Comparison of ENCODE assay signal across 1 cellular context in the genomic region with DNA sequence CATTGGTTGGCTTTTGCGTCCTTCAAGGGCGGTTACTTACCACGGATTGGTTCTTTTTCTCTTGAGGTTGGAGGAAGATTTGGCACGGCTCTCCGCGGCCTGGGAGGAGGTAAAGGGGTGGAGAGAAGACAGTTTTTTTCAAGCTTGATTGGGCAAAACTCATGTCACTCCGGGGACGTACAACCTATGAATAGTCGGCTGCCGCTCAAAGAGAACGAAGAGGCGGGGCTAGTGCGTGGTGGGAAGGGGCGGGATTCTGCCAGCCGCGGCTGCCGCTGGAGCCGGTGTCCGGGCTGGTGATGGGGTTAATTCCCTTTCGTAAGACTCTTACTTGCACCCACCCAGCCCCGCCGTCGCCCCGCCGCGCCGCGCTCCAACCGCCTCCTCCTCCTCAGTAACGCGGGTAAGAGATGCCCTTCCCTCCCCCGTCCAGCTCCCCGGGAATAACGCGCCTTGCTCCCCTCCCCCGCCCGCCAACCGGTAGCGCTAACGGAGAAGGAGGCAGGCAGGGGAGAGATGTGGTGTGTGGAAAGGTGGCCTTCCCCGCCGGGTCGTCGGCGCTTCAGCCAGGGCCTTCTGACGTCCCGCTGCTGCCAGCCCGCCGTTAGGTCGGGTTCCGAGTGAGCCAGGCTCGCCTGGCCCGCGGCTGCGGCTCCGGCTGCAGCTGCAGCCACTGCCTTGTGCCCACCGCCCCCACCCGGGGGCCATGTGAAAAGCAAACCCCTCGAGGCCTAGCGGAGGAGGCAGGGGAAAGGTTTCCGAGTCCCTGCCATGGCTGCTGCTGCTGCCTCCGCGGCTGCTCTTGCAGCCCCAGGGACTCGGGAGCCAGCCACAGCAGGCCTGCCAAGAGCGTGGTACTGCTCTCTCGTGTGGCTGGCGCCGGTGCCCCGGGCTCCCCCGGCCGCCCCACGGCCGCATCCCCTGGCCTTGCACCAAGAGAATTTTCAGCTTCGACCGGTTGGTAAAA.
TF ChIP-seq lines count a peak whose summit lies in the region.

A gene (plus strand): TSS at position 254 of the 967 bp plus-strand sequence. CDS start 73,362 bp downstream, outside the sequence.

TF ChIP-seq in HEK293, 187 proteins besides CTCF, POLR2A, EP300 and RAD21 (continued from another document and continues in another):
- TF ChIP-seq, protein P1, sequence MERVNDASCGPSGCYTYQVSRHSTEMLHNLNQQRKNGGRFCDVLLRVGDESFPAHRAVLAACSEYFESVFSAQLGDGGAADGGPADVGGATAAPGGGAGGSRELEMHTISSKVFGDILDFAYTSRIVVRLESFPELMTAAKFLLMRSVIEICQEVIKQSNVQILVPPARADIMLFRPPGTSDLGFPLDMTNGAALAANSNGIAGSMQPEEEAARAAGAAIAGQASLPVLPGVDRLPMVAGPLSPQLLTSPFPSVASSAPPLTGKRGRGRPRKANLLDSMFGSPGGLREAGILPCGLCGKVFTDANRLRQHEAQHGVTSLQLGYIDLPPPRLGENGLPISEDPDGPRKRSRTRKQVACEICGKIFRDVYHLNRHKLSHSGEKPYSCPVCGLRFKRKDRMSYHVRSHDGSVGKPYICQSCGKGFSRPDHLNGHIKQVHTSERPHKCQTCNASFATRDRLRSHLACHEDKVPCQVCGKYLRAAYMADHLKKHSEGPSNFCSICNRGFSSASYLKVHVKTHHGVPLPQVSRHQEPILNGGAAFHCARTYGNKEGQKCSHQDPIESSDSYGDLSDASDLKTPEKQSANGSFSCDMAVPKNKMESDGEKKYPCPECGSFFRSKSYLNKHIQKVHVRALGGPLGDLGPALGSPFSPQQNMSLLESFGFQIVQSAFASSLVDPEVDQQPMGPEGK (tag by site-specific recombination; IDR thresholded peaks at IDR 0.05) = peak; percentile 76
- TF ChIP-seq, protein P2, sequence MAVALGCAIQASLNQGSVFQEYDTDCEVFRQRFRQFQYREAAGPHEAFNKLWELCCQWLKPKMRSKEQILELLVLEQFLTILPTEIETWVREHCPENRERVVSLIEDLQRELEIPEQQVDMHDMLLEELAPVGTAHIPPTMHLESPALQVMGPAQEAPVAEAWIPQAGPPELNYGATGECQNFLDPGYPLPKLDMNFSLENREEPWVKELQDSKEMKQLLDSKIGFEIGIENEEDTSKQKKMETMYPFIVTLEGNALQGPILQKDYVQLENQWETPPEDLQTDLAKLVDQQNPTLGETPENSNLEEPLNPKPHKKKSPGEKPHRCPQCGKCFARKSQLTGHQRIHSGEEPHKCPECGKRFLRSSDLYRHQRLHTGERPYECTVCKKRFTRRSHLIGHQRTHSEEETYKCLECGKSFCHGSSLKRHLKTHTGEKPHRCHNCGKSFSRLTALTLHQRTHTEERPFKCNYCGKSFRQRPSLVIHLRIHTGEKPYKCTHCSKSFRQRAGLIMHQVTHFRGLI (tag by site-specific recombination; IDR thresholded peaks at IDR 0.05) = no peak
- no peak for TF ChIP-seq ZNF311 (tag by site-specific recombination; IDR thresholded peaks at IDR 0.05; ENCODE audit: borderline replicate concordance)
- no peak for TF ChIP-seq GLIS1 (tag by site-specific recombination; IDR thresholded peaks at IDR 0.05)
- TF ChIP-seq ZNF776 (tag by site-specific recombination; IDR thresholded peaks at IDR 0.05; ENCODE audit: borderline replicate concordance) = no peak
- TF ChIP-seq, protein P3, sequence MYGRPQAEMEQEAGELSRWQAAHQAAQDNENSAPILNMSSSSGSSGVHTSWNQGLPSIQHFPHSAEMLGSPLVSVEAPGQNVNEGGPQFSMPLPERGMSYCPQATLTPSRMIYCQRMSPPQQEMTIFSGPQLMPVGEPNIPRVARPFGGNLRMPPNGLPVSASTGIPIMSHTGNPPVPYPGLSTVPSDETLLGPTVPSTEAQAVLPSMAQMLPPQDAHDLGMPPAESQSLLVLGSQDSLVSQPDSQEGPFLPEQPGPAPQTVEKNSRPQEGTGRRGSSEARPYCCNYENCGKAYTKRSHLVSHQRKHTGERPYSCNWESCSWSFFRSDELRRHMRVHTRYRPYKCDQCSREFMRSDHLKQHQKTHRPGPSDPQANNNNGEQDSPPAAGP (tag by site-specific recombination; IDR thresholded peaks at IDR 0.05) = peak; percentile 24; the same call in 1 of the 2 replicates
- TF ChIP-seq, protein P4, sequence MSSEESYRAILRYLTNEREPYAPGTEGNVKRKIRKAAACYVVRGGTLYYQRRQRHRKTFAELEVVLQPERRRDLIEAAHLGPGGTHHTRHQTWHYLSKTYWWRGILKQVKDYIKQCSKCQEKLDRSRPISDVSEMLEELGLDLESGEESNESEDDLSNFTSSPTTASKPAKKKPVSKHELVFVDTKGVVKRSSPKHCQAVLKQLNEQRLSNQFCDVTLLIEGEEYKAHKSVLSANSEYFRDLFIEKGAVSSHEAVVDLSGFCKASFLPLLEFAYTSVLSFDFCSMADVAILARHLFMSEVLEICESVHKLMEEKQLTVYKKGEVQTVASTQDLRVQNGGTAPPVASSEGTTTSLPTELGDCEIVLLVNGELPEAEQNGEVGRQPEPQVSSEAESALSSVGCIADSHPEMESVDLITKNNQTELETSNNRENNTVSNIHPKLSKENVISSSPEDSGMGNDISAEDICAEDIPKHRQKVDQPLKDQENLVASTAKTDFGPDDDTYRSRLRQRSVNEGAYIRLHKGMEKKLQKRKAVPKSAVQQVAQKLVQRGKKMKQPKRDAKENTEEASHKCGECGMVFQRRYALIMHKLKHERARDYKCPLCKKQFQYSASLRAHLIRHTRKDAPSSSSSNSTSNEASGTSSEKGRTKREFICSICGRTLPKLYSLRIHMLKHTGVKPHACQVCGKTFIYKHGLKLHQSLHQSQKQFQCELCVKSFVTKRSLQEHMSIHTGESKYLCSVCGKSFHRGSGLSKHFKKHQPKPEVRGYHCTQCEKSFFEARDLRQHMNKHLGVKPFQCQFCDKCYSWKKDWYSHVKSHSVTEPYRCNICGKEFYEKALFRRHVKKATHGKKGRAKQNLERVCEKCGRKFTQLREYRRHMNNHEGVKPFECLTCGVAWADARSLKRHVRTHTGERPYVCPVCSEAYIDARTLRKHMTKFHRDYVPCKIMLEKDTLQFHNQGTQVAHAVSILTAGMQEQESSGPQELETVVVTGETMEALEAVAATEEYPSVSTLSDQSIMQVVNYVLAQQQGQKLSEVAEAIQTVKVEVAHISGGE (tag by site-specific recombination; conservative IDR thresholded peaks at IDR 0.05; ENCODE audit: low read depth) = peak; percentile 44; the same call in 1 of the 2 replicates
- no peak for TF ChIP-seq ZNF132 (tag by site-specific recombination; IDR thresholded peaks at IDR 0.05; ENCODE audit: borderline replicate concordance)
- TF ChIP-seq ZNF747 (tag by site-specific recombination; IDR thresholded peaks at IDR 0.05) = no peak
- TF ChIP-seq GLI4 (tag by site-specific recombination; IDR thresholded peaks at IDR 0.05) = 0 out of 2 replicates have a peak, but pooled peaks have one; percentile 31
- TF ChIP-seq ZNF623 (tag by site-specific recombination; IDR thresholded peaks at IDR 0.05) = no peak
- TF ChIP-seq, protein P5, sequence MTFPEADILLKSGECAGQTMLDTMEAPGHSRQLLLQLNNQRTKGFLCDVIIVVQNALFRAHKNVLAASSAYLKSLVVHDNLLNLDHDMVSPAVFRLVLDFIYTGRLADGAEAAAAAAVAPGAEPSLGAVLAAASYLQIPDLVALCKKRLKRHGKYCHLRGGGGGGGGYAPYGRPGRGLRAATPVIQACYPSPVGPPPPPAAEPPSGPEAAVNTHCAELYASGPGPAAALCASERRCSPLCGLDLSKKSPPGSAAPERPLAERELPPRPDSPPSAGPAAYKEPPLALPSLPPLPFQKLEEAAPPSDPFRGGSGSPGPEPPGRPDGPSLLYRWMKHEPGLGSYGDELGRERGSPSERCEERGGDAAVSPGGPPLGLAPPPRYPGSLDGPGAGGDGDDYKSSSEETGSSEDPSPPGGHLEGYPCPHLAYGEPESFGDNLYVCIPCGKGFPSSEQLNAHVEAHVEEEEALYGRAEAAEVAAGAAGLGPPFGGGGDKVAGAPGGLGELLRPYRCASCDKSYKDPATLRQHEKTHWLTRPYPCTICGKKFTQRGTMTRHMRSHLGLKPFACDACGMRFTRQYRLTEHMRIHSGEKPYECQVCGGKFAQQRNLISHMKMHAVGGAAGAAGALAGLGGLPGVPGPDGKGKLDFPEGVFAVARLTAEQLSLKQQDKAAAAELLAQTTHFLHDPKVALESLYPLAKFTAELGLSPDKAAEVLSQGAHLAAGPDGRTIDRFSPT (tag by site-specific recombination; IDR thresholded peaks at IDR 0.05) = peak; percentile 81
- TF ChIP-seq, protein P6, sequence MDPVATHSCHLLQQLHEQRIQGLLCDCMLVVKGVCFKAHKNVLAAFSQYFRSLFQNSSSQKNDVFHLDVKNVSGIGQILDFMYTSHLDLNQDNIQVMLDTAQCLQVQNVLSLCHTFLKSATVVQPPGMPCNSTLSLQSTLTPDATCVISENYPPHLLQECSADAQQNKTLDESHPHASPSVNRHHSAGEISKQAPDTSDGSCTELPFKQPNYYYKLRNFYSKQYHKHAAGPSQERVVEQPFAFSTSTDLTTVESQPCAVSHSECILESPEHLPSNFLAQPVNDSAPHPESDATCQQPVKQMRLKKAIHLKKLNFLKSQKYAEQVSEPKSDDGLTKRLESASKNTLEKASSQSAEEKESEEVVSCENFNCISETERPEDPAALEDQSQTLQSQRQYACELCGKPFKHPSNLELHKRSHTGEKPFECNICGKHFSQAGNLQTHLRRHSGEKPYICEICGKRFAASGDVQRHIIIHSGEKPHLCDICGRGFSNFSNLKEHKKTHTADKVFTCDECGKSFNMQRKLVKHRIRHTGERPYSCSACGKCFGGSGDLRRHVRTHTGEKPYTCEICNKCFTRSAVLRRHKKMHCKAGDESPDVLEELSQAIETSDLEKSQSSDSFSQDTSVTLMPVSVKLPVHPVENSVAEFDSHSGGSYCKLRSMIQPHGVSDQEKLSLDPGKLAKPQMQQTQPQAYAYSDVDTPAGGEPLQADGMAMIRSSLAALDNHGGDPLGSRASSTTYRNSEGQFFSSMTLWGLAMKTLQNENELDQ (tag by site-specific recombination; IDR thresholded peaks at IDR 0.05; ENCODE audit: low read depth) = no peak
- peak; percentile 50 for TF ChIP-seq ZEB2 (tag by site-specific recombination; IDR thresholded peaks at IDR 0.05)
- TF ChIP-seq ZNF48 (tag by site-specific recombination; IDR thresholded peaks at IDR 0.05) = no peak
- TF ChIP-seq REPIN1 (tag by site-specific recombination; IDR thresholded peaks at IDR 0.05; ENCODE audit: low read depth) = no peak
- TF ChIP-seq, protein P7, sequence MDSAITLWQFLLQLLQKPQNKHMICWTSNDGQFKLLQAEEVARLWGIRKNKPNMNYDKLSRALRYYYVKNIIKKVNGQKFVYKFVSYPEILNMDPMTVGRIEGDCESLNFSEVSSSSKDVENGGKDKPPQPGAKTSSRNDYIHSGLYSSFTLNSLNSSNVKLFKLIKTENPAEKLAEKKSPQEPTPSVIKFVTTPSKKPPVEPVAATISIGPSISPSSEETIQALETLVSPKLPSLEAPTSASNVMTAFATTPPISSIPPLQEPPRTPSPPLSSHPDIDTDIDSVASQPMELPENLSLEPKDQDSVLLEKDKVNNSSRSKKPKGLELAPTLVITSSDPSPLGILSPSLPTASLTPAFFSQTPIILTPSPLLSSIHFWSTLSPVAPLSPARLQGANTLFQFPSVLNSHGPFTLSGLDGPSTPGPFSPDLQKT (IDR thresholded peaks at IDR 0.05; ENCODE audit: borderline replicate concordance, low read depth, low read length) = no peak
- TF ChIP-seq ZNF423 (tag by site-specific recombination; IDR thresholded peaks at IDR 0.05) = no peak; the same call in 1 of the 2 replicates
- no peak for TF ChIP-seq ZNF785 (tag by site-specific recombination; IDR thresholded peaks at IDR 0.05)
- no peak for TF ChIP-seq ZNF324 (tag by site-specific recombination; IDR thresholded peaks at IDR 0.05)
- peak; percentile 53 for TF ChIP-seq ZFHX2 (tag by site-specific recombination; conservative IDR thresholded peaks at IDR 0.05)
- no peak for TF ChIP-seq ZNF544 (tag by site-specific recombination; IDR thresholded peaks at IDR 0.05)
- TF ChIP-seq ZNF391 (tag by site-specific recombination; IDR thresholded peaks at IDR 0.05; ENCODE audit: borderline replicate concordance, low read depth) = no peak
- TF ChIP-seq HOXC10 (CRISPR knock-in tag; IDR thresholded peaks at IDR 0.05) = no peak
- no peak; the same call in 1 of the 2 replicates for TF ChIP-seq KLF9 (tag by site-specific recombination; IDR thresholded peaks at IDR 0.05; ENCODE audit: low read depth)
- TF ChIP-seq, protein P8, sequence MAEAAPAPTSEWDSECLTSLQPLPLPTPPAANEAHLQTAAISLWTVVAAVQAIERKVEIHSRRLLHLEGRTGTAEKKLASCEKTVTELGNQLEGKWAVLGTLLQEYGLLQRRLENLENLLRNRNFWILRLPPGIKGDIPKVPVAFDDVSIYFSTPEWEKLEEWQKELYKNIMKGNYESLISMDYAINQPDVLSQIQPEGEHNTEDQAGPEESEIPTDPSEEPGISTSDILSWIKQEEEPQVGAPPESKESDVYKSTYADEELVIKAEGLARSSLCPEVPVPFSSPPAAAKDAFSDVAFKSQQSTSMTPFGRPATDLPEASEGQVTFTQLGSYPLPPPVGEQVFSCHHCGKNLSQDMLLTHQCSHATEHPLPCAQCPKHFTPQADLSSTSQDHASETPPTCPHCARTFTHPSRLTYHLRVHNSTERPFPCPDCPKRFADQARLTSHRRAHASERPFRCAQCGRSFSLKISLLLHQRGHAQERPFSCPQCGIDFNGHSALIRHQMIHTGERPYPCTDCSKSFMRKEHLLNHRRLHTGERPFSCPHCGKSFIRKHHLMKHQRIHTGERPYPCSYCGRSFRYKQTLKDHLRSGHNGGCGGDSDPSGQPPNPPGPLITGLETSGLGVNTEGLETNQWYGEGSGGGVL (tag by site-specific recombination; IDR thresholded peaks at IDR 0.05) = peak; percentile 60
- no peak; the same call in 1 of the 2 replicates for TF ChIP-seq ZBTB17 (tag by site-specific recombination; IDR thresholded peaks at IDR 0.05)
- TF ChIP-seq ZNF114 (tag by site-specific recombination; IDR thresholded peaks at IDR 0.05) = no peak
- TF ChIP-seq, protein P9, sequence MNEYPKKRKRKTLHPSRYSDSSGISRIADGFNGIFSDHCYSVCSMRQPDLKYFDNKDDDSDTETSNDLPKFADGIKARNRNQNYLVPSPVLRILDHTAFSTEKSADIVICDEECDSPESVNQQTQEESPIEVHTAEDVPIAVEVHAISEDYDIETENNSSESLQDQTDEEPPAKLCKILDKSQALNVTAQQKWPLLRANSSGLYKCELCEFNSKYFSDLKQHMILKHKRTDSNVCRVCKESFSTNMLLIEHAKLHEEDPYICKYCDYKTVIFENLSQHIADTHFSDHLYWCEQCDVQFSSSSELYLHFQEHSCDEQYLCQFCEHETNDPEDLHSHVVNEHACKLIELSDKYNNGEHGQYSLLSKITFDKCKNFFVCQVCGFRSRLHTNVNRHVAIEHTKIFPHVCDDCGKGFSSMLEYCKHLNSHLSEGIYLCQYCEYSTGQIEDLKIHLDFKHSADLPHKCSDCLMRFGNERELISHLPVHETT (tag by site-specific recombination; IDR thresholded peaks at IDR 0.05) = no peak
- TF ChIP-seq, protein P10, sequence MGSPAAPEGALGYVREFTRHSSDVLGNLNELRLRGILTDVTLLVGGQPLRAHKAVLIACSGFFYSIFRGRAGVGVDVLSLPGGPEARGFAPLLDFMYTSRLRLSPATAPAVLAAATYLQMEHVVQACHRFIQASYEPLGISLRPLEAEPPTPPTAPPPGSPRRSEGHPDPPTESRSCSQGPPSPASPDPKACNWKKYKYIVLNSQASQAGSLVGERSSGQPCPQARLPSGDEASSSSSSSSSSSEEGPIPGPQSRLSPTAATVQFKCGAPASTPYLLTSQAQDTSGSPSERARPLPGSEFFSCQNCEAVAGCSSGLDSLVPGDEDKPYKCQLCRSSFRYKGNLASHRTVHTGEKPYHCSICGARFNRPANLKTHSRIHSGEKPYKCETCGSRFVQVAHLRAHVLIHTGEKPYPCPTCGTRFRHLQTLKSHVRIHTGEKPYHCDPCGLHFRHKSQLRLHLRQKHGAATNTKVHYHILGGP (tag by site-specific recombination; IDR thresholded peaks at IDR 0.05) = no peak
